ENCODE assay signal across 8 cellular contexts in genomic region chr3:59212128-59212764, GRCh38.
A peak's percentile ranks its signal among the peaks of the same experiment; 100 is the strongest.
DNase-seq lines count a peak whose midpoint lies in the region; ATAC-seq and TF ChIP-seq lines count a peak whose summit lies in the region.

No MANE protein-coding gene starts in this region.

- ATAC-seq in HG02943 (IDR thresholded peaks at IDR 0.05; ENCODE audit: low read depth, unreplicated experiment), result peak; percentile 86
- ATAC-seq in stimulated activated naive B cell treated with anti-CD40 and anti-IgM and Interleukin-4, amounts not matched to agents 10 μg/mL and 1 μg/mL and 100 μg/mL, for 72 hours (replicated peaks), result peak; percentile 71 to 79

- H3K36me3 ChIP-seq in iPS DF 6.9 (ENCODE audit: control insufficient read depth, insufficient read depth, low read length), result no peaks in the 10 kb centered on the region

- no peaks in the 10 kb centered on the region for H3K36me3 Mint-ChIP-seq in stimulated activated naive B cell treated with anti-CD40 and anti-IgM and Interleukin-4, amounts not matched to agents 10 μg/mL and 1 μg/mL and 100 μg/mL, for 72 hours

- DNase-seq in AG09319 (ENCODE audit: extremely low read depth, low read depth) (peak; percentile 25), NCI-H2196 (lab: John Stamatoyannopoulos, UW; ENCODE audit: unreplicated experiment) (peak; percentile 52), astrocyte of the cerebellum (ENCODE audit: low read depth) (peak; percentile 18), iPS DF 6.9 (ENCODE audit: low read depth, low spot score) (peak; percentile 16)
- no peak for DNase-seq in stimulated activated naive B cell treated with anti-CD40 and anti-IgM and Interleukin-4, amounts not matched to agents 10 μg/mL and 1 μg/mL and 100 μg/mL, for 72 hours
- DNase-seq in stimulated activated CD4-positive, alpha-beta T cell treated with anti-CD3 and anti-CD28 coated beads, Interleukin-12 subunit alpha, Interleukin-12 subunit beta, amount 100 ng/mL, for 4 hours, result no peak

- no peaks in the 10 kb centered on the region for H3K9me3 Mint-ChIP-seq in stimulated activated naive B cell treated with anti-CD40 and anti-IgM and Interleukin-4, amounts not matched to agents 10 μg/mL and 1 μg/mL and 100 μg/mL, for 72 hours

- in situ Hi-C loops in astrocyte of the cerebellum (cut with HindIII; ENCODE audit: low sequenced_read_pairs), result no loop called here

- H3K27me3 Mint-ChIP-seq in stimulated activated naive B cell treated with anti-CD40 and anti-IgM and Interleukin-4, amounts not matched to agents 10 μg/mL and 1 μg/mL and 100 μg/mL, for 72 hours, result peaks cover 0 to 6% of the 10 kb centered on the region in 2 donors

- TF ChIP-seq CTCF in AG09319 (IDR thresholded peaks at IDR 0.05; ENCODE audit: low read depth, low read length) (peak; percentile 64), GM12874 (IDR thresholded peaks at IDR 0.05; ENCODE audit: insufficient read depth, low read depth, low read length) (peak; percentile 37; the same call in 1 of the 2 replicates), astrocyte of the cerebellum (IDR thresholded peaks at IDR 0.05; ENCODE audit: low read depth, low read length, missing control alignments) (peak; percentile 53)

- H3K27me3 ChIP-seq in iPS DF 6.9 (ENCODE audit: control insufficient read depth, insufficient read depth, low read length), result no peaks in the 10 kb centered on the region

- H3K4me3 ChIP-seq in astrocyte of the cerebellum (ENCODE audit: low read depth, low read length), result no peak overlapping the region
- H3K4me3 ChIP-seq in iPS DF 6.9 (ENCODE audit: low read length), result no peak overlapping the region

- H3K27ac ChIP-seq in iPS DF 6.9 (ENCODE audit: low read length), result no peak overlapping the region

- H3K4me3 Mint-ChIP-seq in stimulated activated naive B cell treated with anti-CD40 and anti-IgM and Interleukin-4, amounts not matched to agents 10 μg/mL and 1 μg/mL and 100 μg/mL, for 72 hours, result no peak overlapping the region

- peaks cover 1% of the 10 kb centered on the region; the same call in 1 of the 2 replicates for H3K4me1 ChIP-seq in iPS DF 6.9 (ENCODE audit: control insufficient read depth, insufficient read depth, low read length)

- H3K9me3 ChIP-seq in iPS DF 6.9 (ENCODE audit: control insufficient read depth, insufficient read depth, low read length), result no peaks in the 10 kb centered on the region

- no peak overlapping the region for H3K27ac Mint-ChIP-seq in stimulated activated naive B cell treated with anti-CD40 and anti-IgM and Interleukin-4, amounts not matched to agents 10 μg/mL and 1 μg/mL and 100 μg/mL, for 72 hours

- peaks cover 0 to 4% of the 10 kb centered on the region in 2 donors for H3K4me1 Mint-ChIP-seq in stimulated activated naive B cell treated with anti-CD40 and anti-IgM and Interleukin-4, amounts not matched to agents 10 μg/mL and 1 μg/mL and 100 μg/mL, for 72 hours

Comparison
In these comparisons a context has a peak if more than half of its experiments do, and no peak if none do; other contexts are left out.
1. DNase-seq: peak in AG09319 (single experiment), NCI-H2196 (single experiment), astrocyte of the cerebellum (single experiment) and iPS DF 6.9 (single experiment); none in stimulated activated naive B cell treated with anti-CD40 and anti-IgM and Interleukin-4, amounts not matched to agents 10 μg/mL and 1 μg/mL and 100 μg/mL, for 72 hours (single experiment) and stimulated activated CD4-positive, alpha-beta T cell treated with anti-CD3 and anti-CD28 coated beads, Interleukin-12 subunit alpha, Interleukin-12 subunit beta, amount 100 ng/mL, for 4 hours (single experiment).
2. Peak in every context shown above with its lines, with median percentiles within 50 percentile points of each other: CTCF ChIP-seq.